In the genomic region with DNA sequence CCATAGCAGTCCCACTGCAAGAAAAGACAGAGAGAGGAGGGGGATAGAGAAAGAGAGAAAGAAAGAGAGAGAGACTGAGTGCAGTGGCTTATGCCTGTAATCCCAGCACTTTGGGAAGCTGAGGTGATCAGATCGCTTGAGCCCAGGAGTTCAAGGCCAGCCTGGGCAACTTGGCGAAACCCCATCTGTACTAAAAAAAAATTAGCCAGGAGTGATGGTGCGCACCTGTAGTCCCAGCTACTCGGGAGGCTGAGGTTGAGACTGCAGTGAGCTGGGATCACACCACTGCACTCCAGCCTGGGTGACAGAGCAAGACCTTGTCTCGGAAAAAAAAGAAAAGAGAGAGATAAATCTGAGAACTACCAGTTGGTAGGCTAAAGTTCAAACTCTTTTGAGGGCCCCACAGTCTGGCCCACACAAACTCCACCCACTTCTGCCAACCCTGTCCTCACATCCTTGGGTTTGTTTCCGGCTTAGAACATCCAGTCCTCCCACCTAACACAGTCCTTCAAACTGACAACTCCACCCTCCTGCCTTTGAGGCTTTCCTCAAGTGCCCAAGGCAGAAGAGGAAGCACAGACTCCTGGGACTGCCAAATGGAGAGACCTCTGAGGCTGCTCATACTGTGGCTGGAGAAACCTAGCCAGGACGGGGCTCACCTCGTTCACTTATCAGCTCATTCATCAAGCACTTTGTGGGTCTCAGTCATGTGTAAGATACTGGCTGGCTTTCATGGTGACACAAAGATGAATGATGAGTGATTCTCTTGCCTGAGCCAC, we compare ENCODE assay signal across 15 cellular contexts. TPM values are rescaled to one million over a fixed set of nuclear protein-coding genes. Genes with fewer than 3 reads are reported as not detected.
DNase-seq lines count a peak whose midpoint lies in the region; ATAC-seq, FAIRE-seq and TF ChIP-seq lines count a peak whose summit lies in the region.
"Had no signal": no experiment of that assay in that cellular context is flagged by ENCODE, and none has a peak within 500 bp of the region (broad histone marks: within the 10 kb centered on the region; RNA-seq: fewer than 3 reads in every experiment).

No MANE protein-coding gene starts in this region.

- peaks cover 0 to 2% of the 10 kb centered on the region in 2 experiments; a peak in 3 of 4 replicates for H3K36me3 ChIP-seq in GM12878 (ENCODE audit: control insufficient read depth in 2 of 2, insufficient read depth in 2 of 2, low read length in 1 of 2)
- H3K36me3 ChIP-seq: breast epithelium had no signal

- RAD21 ChIA-PET in GM12878 (lab: Charles Lee; ENCODE audit: unreplicated experiment): no interaction called here

- no peak for DNase-seq in activated T-cell treated with anti-CD3 and anti-CD28 coated beads, Interleukin-2, amount 50 U/mL, for 4 hours
- no peak for DNase-seq in activated T-cell treated with anti-CD3 and anti-CD28 coated beads, Interleukin-2, amount 50 U/mL, for 1 hour
- DNase-seq in NB4 (ENCODE audit: low read depth) (peak; percentile 80), GM12878 (ENCODE audit: low read depth, low spot score) (no peak), T-helper 9 cell (no peak), NCI-H1694 (lab: John Stamatoyannopoulos, UW) (no peak)
- DNase-seq in stimulated activated effector memory CD8-positive, alpha-beta T cell treated with anti-CD3 and anti-CD28 coated beads, Interleukin-12 subunit alpha, Interleukin-12 subunit beta, amount 100 ng/mL, for 72 hours (ENCODE audit: low spot score in 2 of 2): no peak
- DNase-seq: activated effector memory CD4-positive, alpha-beta T cell treated with Interleukin-2 at 50 U/mL for 16 hours; DMS 273 treated with DMSO at 0.1 percent for 48 hours; effector CD4-positive, alpha-beta T cell; NCI-H1048; NCI-H345; SK-N-SH had no signal

- WGBS in GM12878 (ENCODE audit: insufficient coverage, insufficient replicate concordance, low lambda C conversion rate, missing lambda C conversion rate): 78% methylated on average over 8 of the region's 8 CpGs

- FAIRE-seq in GM12878 (lab: Jason Lieb, UNC): no peak

- TF ChIP-seq EP300 in GM12878 (IDR thresholded peaks at IDR 0.05; ENCODE audit: borderline replicate concordance in 1 of 2, control insufficient read depth in 1 of 2, low read depth in 2 of 2, low read length in 2 of 2): no peak

- ATAC-seq in activated T-cell treated with anti-CD3 and anti-CD28 coated beads, Interleukin-2, amount 50 U/mL, for 4 hours: peak; percentile 34 to 41
- ATAC-seq in GM12878 (no peak), HG02678 (IDR thresholded peaks at IDR 0.05; ENCODE audit: unreplicated experiment) (no peak)
- peak; percentile 66 for ATAC-seq in stimulated activated effector memory CD8-positive, alpha-beta T cell treated with anti-CD3 and anti-CD28 coated beads, Interleukin-12 subunit alpha, Interleukin-12 subunit beta, amount 100 ng/mL, for 72 hours

- SMC1A ChIA-PET in GM12878 (lab: Charles Lee; ENCODE audit: uncharacterized antibody, unreplicated experiment): interaction anchor here (1.4 kb wide), 2 partner anchors 14 to 135 kb away, joined by 3 read pairs; no protein-coding TSS in a partner anchor

- TF ChIP-seq CTCF in NB4 (IDR thresholded peaks at IDR 0.05; ENCODE audit: low read depth, low read length) (no peak), GM12878 (IDR thresholded peaks at IDR 0.05 in 2 of 3, conservative IDR thresholded peaks at IDR 0.05 in 1 of 3; ENCODE audit: control insufficient read depth in 2 of 3, extremely low read depth in 1 of 3, insufficient read depth in 1 of 3, low read depth in 3 of 3, low read length in 3 of 3) (no peak)

- H3K27ac ChIP-seq in GM12878 (ENCODE audit: control insufficient read depth, insufficient read depth): no peak overlapping the region
- H3K27ac ChIP-seq: breast epithelium had no signal

- no peaks in the 10 kb centered on the region for H3K27me3 Mint-ChIP-seq in activated T-cell treated with anti-CD3 and anti-CD28 coated beads, Interleukin-2, amount 50 U/mL, for 4 hours (ENCODE audit: low read depth)

- no peak for TF ChIP-seq RAD21 in GM12878 (IDR thresholded peaks at IDR 0.05; ENCODE audit: insufficient read depth, low read depth, low read length)

- TF ChIP-seq POLR2A in NB4 (IDR thresholded peaks at IDR 0.05; ENCODE audit: extremely low read depth, insufficient read length) (no peak), GM12878 (IDR thresholded peaks at IDR 0.05; ENCODE audit: low read depth, low read length) (no peak)

- H3K79me2 ChIP-seq in GM12878 (ENCODE audit: control insufficient read depth, insufficient read depth, low read length): no peaks in the 10 kb centered on the region

- H3K9me3 Mint-ChIP-seq in activated T-cell treated with anti-CD3 and anti-CD28 coated beads, Interleukin-2, amount 50 U/mL, for 4 hours: no peaks in the 10 kb centered on the region
- H3K9me3 Mint-ChIP-seq in stimulated activated effector memory CD8-positive, alpha-beta T cell treated with anti-CD3 and anti-CD28 coated beads, Interleukin-12 subunit alpha, Interleukin-12 subunit beta, amount 100 ng/mL, for 72 hours: no peaks in the 10 kb centered on the region

- H3K4me3 Mint-ChIP-seq in activated T-cell treated with anti-CD3 and anti-CD28 coated beads, Interleukin-2, amount 50 U/mL, for 4 hours: no peak overlapping the region
- H3K4me3 Mint-ChIP-seq in stimulated activated effector memory CD8-positive, alpha-beta T cell treated with anti-CD3 and anti-CD28 coated beads, Interleukin-12 subunit alpha, Interleukin-12 subunit beta, amount 100 ng/mL, for 72 hours: no peak overlapping the region

- H3K4me2 ChIP-seq in GM12878 (ENCODE audit: control insufficient read depth, insufficient read depth): no peak overlapping the region
- H3K4me2 ChIP-seq: SK-N-SH had no signal

- peaks cover 4% of the 10 kb centered on the region for H3K4me1 Mint-ChIP-seq in activated T-cell treated with anti-CD3 and anti-CD28 coated beads, Interleukin-2, amount 50 U/mL, for 4 hours (ENCODE audit: low read depth)
- H3K4me1 Mint-ChIP-seq in stimulated activated effector memory CD8-positive, alpha-beta T cell treated with anti-CD3 and anti-CD28 coated beads, Interleukin-12 subunit alpha, Interleukin-12 subunit beta, amount 100 ng/mL, for 72 hours: peaks cover 26% of the 10 kb centered on the region

- CTCF ChIA-PET in GM12878 (lab: Yijun Ruan, JAX): interaction anchor here (0.6 to 1.5 kb wide), 5 partner anchors 12 to 740 kb away, joined by 3 to 6 read pairs (median 4); no protein-coding TSS in a partner anchor

- in situ Hi-C loops in GM12878 (cut with MboI): no loop called here

- no peaks in the 10 kb centered on the region for H3K4me1 ChIP-seq in GM12878 (ENCODE audit: control insufficient read depth, insufficient read depth, low read length)
- H3K4me1 ChIP-seq: breast epithelium had no signal

- no peaks in the 10 kb centered on the region for H4K20me1 ChIP-seq in GM12878 (ENCODE audit: control insufficient read depth, insufficient read depth)

- POLR2A ChIA-PET in GM12878 (lab: Charles Lee): no interaction called here

- H3K4me3 ChIP-seq in NB4 (ENCODE audit: low read depth, low read length) (no peak overlapping the region), GM12878 (no peak overlapping the region)
- H3K4me3 ChIP-seq: breast epithelium had no signal

- H3K9ac ChIP-seq in GM12878 (ENCODE audit: control insufficient read depth, insufficient read depth, low read length): no peak overlapping the region
- H3K9ac ChIP-seq: SK-N-SH had no signal

- peaks cover 8% of the 10 kb centered on the region for H3K36me3 Mint-ChIP-seq in activated T-cell treated with anti-CD3 and anti-CD28 coated beads, Interleukin-2, amount 50 U/mL, for 4 hours (ENCODE audit: insufficient read depth)
- H3K36me3 Mint-ChIP-seq in stimulated activated effector memory CD8-positive, alpha-beta T cell treated with anti-CD3 and anti-CD28 coated beads, Interleukin-12 subunit alpha, Interleukin-12 subunit beta, amount 100 ng/mL, for 72 hours: peaks cover 6% of the 10 kb centered on the region

- no TSS peak for BruUV-seq in GM12878 (replicated peaks; lab: Mats Ljungman, UMichigan)

- H2AFZ ChIP-seq in GM12878 (ENCODE audit: control insufficient read depth, low read depth, low read length): no peak overlapping the region

- peak overlapping the region; percentile 79 for H3K27ac Mint-ChIP-seq in stimulated activated effector memory CD8-positive, alpha-beta T cell treated with anti-CD3 and anti-CD28 coated beads, Interleukin-12 subunit alpha, Interleukin-12 subunit beta, amount 100 ng/mL, for 72 hours

- intact Hi-C loops in GM12878 (cut with micrococcal nuclease; ENCODE audit: unreplicated experiment): no loop called here

- H3K9me3 ChIP-seq in GM12878 (replicated peaks; ENCODE audit: control insufficient read depth, insufficient read depth, low read length): no peaks in the 10 kb centered on the region
- H3K9me3 ChIP-seq: breast epithelium, SK-N-SH had no signal

- no peaks in the 10 kb centered on the region for H3K27me3 ChIP-seq in GM12878 (replicated peaks in 1 of 2; ENCODE audit: control insufficient read depth in 2 of 2, insufficient read depth in 2 of 2, low read length in 1 of 2)
- H3K27me3 ChIP-seq: breast epithelium had no signal

RNA-seq across cellular contexts. Expression of gene TFAP2E, which starts 20.1 kb away (rescaled TPM):
- total RNA-seq in activated T-cell treated with anti-CD3 and anti-CD28 coated beads, Interleukin-2, amount 50 U/mL, for 4 hours: 1 to 10 TPM in 1 of 3 donors, under 1 TPM in 2; 0.55 to 1.3 (median 0.76) TPM
- total RNA-seq in GM12878 (2013; cell fraction: nucleolus; rRNA removed): 0.61 TPM in 1 of 2 replicates, not detected in the other
- total RNA-seq in GM12878 (2014; rRNA removed) (0.34 and 0.76 TPM in 2 replicates), GM12878 (2014; rRNA removed; fragmentation: Illumina TruSeq; extraction: Trizol) (0.27 and 0.60 TPM in 2 replicates), GM12878 (2021) (0.85 and 0.93 TPM in 2 replicates)
- 0.21 TPM for polyA plus RNA-seq in GM12878 (2011; ENCODE audit: low read depth)
- polyA plus RNA-seq in GM12878 (2011; rRNA removed) (0.10 TPM in 1 of 2 replicates, not detected in the other), GM12878 (2014; fragmentation: Illumina TruSeq; extraction: Trizol) (0.52 and 0.71 TPM in 2 replicates), GM12878 (2014; fragmentation: Nextera tagmentation; extraction: Ambion mirVana) (under 1 TPM; 0.22 to 0.52 TPM), GM12878 (2014; rRNA removed) (1.1 and 1.4 TPM in 2 replicates), GM12878 (2016; fragmentation: Nextera tagmentation; extraction: Ambion mirVana) (1 to 10 TPM in 1 of 2 experiments, under 1 TPM in 1; 0.24 to 1.0 TPM)
- 0.03 TPM in 1 of 2 replicates, not detected in the other for polyA plus RNA-seq in GM12878 (2011; cell fraction: cytosol; rRNA removed)
- polyA plus RNA-seq in GM12878 (2011; cell fraction: nucleus; rRNA removed): 0.45 and 0.54 TPM in 2 replicates
- polyA plus RNA-seq in GM12878 (2012): 0.36 and 0.60 TPM in 2 replicates
- not detected in 2 replicates for polyA minus RNA-seq in GM12878 (2011; rRNA and poly(A)+ RNA removed)
- polyA minus RNA-seq in GM12878 (2011; cell fraction: cytosol; rRNA and poly(A)+ RNA removed): not detected in 2 replicates
- polyA minus RNA-seq in GM12878 (2011; cell fraction: nucleus; rRNA and poly(A)+ RNA removed): not detected in 2 replicates

RNA-seq across cellular contexts. Expression of gene NCDN, which starts 35.6 kb away (rescaled TPM):
- 10 to 100 TPM; 60.6 to 61.8 (median 61.6) TPM for total RNA-seq in activated T-cell treated with anti-CD3 and anti-CD28 coated beads, Interleukin-2, amount 50 U/mL, for 4 hours
- total RNA-seq in GM12878 (2013; cell fraction: nucleolus; rRNA removed): 16.7 and 20.9 TPM in 2 replicates
- total RNA-seq in GM12878 (2014; rRNA removed) (11.2 and 14.8 TPM in 2 replicates), GM12878 (2014; rRNA removed; fragmentation: Illumina TruSeq; extraction: Trizol) (5.3 and 6.0 TPM in 2 replicates), GM12878 (2021) (22.2 and 25.5 TPM in 2 replicates)
- 5.6 TPM for polyA plus RNA-seq in GM12878 (2011; ENCODE audit: low read depth)
- polyA plus RNA-seq in GM12878 (2011; rRNA removed) (1.9 and 5.4 TPM in 2 replicates), GM12878 (2014; fragmentation: Illumina TruSeq; extraction: Trizol) (3.3 and 7.0 TPM in 2 replicates), GM12878 (2014; fragmentation: Nextera tagmentation; extraction: Ambion mirVana) (1 to 10 TPM; 1.8 to 2.0 TPM), GM12878 (2014; rRNA removed) (17.0 and 21.0 TPM in 2 replicates), GM12878 (2016; fragmentation: Nextera tagmentation; extraction: Ambion mirVana) (10 to 100 TPM; 23.5 to 24.6 TPM)
- polyA plus RNA-seq in GM12878 (2011; cell fraction: cytosol; rRNA removed): 8.4 and 8.9 TPM in 2 replicates
- 20.0 and 25.2 TPM in 2 replicates for polyA plus RNA-seq in GM12878 (2011; cell fraction: nucleus; rRNA removed)
- polyA plus RNA-seq in GM12878 (2012): 13.0 and 13.5 TPM in 2 replicates
- polyA minus RNA-seq in GM12878 (2011; rRNA and poly(A)+ RNA removed): 5.9 and 6.7 TPM in 2 replicates
- polyA minus RNA-seq in GM12878 (2011; cell fraction: cytosol; rRNA and poly(A)+ RNA removed): 4.0 and 8.7 TPM in 2 replicates
- 9.8 and 12.9 TPM in 2 replicates for polyA minus RNA-seq in GM12878 (2011; cell fraction: nucleus; rRNA and poly(A)+ RNA removed)

RNA-seq across cellular contexts. Expression of gene KIAA0319L, which starts 36.0 kb away (rescaled TPM):
- 10 to 100 TPM; 16.4 to 19.2 (median 17.4) TPM for total RNA-seq in activated T-cell treated with anti-CD3 and anti-CD28 coated beads, Interleukin-2, amount 50 U/mL, for 4 hours
- total RNA-seq in GM12878 (2013; cell fraction: nucleolus; rRNA removed): 303 and 335 TPM in 2 replicates
- 22.6 and 24.3 TPM in 2 replicates for total RNA-seq in GM12878 (2014; rRNA removed)
- total RNA-seq in GM12878 (2014; rRNA removed; fragmentation: Illumina TruSeq; extraction: Trizol): 20.7 and 22.1 TPM in 2 replicates
- 26.9 and 30.3 TPM in 2 replicates for total RNA-seq in GM12878 (2021)
- 34.7 TPM for polyA plus RNA-seq in GM12878 (2011; ENCODE audit: low read depth)
- 57.8 and 63.2 TPM in 2 replicates for polyA plus RNA-seq in GM12878 (2011; rRNA removed)
- 48.5 and 52.4 TPM in 2 replicates for polyA plus RNA-seq in GM12878 (2011; cell fraction: cytosol; rRNA removed)
- polyA plus RNA-seq in GM12878 (2011; cell fraction: nucleus; rRNA removed): 87.3 and 100 TPM in 2 replicates
- polyA plus RNA-seq in GM12878 (2012): 27.1 and 32.7 TPM in 2 replicates
- 26.7 and 35.3 TPM in 2 replicates for polyA plus RNA-seq in GM12878 (2014; fragmentation: Illumina TruSeq; extraction: Trizol)
- 1 to 10 TPM; 2.6 to 5.9 TPM for polyA plus RNA-seq in GM12878 (2014; fragmentation: Nextera tagmentation; extraction: Ambion mirVana)
- polyA plus RNA-seq in GM12878 (2014; rRNA removed): 23.6 and 26.1 TPM in 2 replicates
- polyA plus RNA-seq in GM12878 (2016; fragmentation: Nextera tagmentation; extraction: Ambion mirVana): 10 to 100 TPM; 24.7 to 26.5 TPM
- polyA minus RNA-seq in GM12878 (2011; rRNA and poly(A)+ RNA removed): 90.8 and 95.8 TPM in 2 replicates
- 14.3 and 21.3 TPM in 2 replicates for polyA minus RNA-seq in GM12878 (2011; cell fraction: cytosol; rRNA and poly(A)+ RNA removed)
- 82.8 and 101 TPM in 2 replicates for polyA minus RNA-seq in GM12878 (2011; cell fraction: nucleus; rRNA and poly(A)+ RNA removed)

RNA-seq across cellular contexts. Expression of gene PSMB2, which starts 48.1 kb away (rescaled TPM):
- 100 to 1,000 TPM; 169 to 196 (median 191) TPM for total RNA-seq in activated T-cell treated with anti-CD3 and anti-CD28 coated beads, Interleukin-2, amount 50 U/mL, for 4 hours
- 19.3 and 19.8 TPM in 2 replicates for total RNA-seq in GM12878 (2013; cell fraction: nucleolus; rRNA removed)
- total RNA-seq in GM12878 (2014; rRNA removed): 71.7 and 78.0 TPM in 2 replicates
- total RNA-seq in GM12878 (2014; rRNA removed; fragmentation: Illumina TruSeq; extraction: Trizol): 83.6 and 85.3 TPM in 2 replicates
- 115 and 120 TPM in 2 replicates for total RNA-seq in GM12878 (2021)
- 54.3 TPM for polyA plus RNA-seq in GM12878 (2011; ENCODE audit: low read depth)
- 76.5 and 119 TPM in 2 replicates for polyA plus RNA-seq in GM12878 (2011; rRNA removed)
- 114 and 136 TPM in 2 replicates for polyA plus RNA-seq in GM12878 (2011; cell fraction: cytosol; rRNA removed)
- polyA plus RNA-seq in GM12878 (2011; cell fraction: nucleus; rRNA removed): 51.7 and 60.1 TPM in 2 replicates
- polyA plus RNA-seq in GM12878 (2012): 65.5 and 66.5 TPM in 2 replicates
- polyA plus RNA-seq in GM12878 (2014; fragmentation: Illumina TruSeq; extraction: Trizol): 169 and 187 TPM in 2 replicates
- polyA plus RNA-seq in GM12878 (2014; fragmentation: Nextera tagmentation; extraction: Ambion mirVana): 100 to 1,000 TPM; 289 to 299 TPM
- polyA plus RNA-seq in GM12878 (2014; rRNA removed): 116 and 122 TPM in 2 replicates
- 100 to 1,000 TPM; 249 TPM for polyA plus RNA-seq in GM12878 (2016; fragmentation: Nextera tagmentation; extraction: Ambion mirVana)
- 65.5 and 69.6 TPM in 2 replicates for polyA minus RNA-seq in GM12878 (2011; rRNA and poly(A)+ RNA removed)
- 39.6 and 50.9 TPM in 2 replicates for polyA minus RNA-seq in GM12878 (2011; cell fraction: cytosol; rRNA and poly(A)+ RNA removed)
- polyA minus RNA-seq in GM12878 (2011; cell fraction: nucleus; rRNA and poly(A)+ RNA removed): 10.5 and 19.5 TPM in 2 replicates

Comparison
In these comparisons a context has a peak if more than half of its experiments do, and no peak if none do; other contexts are left out.
1. ATAC-seq: peak in activated T-cell treated with anti-CD3 and anti-CD28 coated beads, Interleukin-2, amount 50 U/mL, for 4 hours (2 of 2) and stimulated activated effector memory CD8-positive, alpha-beta T cell treated with anti-CD3 and anti-CD28 coated beads, Interleukin-12 subunit alpha, Interleukin-12 subunit beta, amount 100 ng/mL, for 72 hours (single experiment); none in GM12878 (single experiment) and HG02678 (single experiment).